ENCODE assay signal across 8 cellular contexts in the genomic region with DNA sequence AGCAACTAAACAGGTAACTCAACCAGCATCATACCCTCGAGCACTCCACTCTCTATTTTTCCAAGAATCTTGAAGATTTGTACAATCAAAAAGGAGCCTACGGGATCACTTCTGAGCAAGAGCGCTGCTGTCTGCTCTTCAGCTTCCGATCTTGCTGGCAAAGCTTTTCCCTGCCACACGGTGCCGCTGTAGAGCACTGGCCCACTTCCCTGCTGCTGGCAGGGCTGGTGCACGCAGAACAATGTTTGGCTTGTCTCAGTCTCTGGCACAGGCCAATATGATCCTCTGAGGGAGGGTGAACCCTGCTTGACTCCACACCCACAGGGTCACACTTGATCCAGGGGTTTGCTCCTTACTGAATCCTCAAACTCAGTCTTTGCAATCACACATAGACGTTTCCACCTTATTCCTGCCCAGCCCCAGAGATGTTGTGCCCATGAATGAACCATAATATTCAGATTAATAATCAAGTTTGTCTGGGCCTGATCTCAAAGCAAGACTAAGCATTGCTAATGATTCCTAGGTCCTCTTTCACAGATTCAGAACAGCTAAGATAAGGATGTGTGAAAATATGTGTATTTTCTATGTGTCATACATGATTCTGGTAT.
A peak's percentile ranks its signal among the peaks of the same experiment; 100 is the strongest.
DNase-seq lines count a peak whose midpoint lies in the region; ATAC-seq and TF ChIP-seq lines count a peak whose summit lies in the region.

No MANE protein-coding gene starts in this region.

- H3K4me1 Mint-ChIP-seq in H9: no peaks in the 10 kb centered on the region
- H3K4me1 Mint-ChIP-seq in activated CD4-positive, alpha-beta T cell treated with anti-CD3 and anti-CD28 coated beads, Interleukin-2, amount 10 ng/mL, durations not matched to agents 24 days and 14 days: peaks cover 5% of the 10 kb centered on the region
- H3K4me1 Mint-ChIP-seq in naive thymus-derived CD4-positive, alpha-beta T cell: peaks cover 0 to 3% (median 0%) of the 10 kb centered on the region in 7 donors

- no peak overlapping the region for H2BK120ac ChIP-seq in H9 (ENCODE audit: low read depth, low read length, poor library complexity, severe bottlenecking)

- no peak overlapping the region for H2AFZ ChIP-seq in H9 (ENCODE audit: low read length)

- no peak overlapping the region for H3K4me3 ChIP-seq in esophagus squamous epithelium
- no peak overlapping the region for H3K4me3 ChIP-seq in naive thymus-derived CD4-positive, alpha-beta T cell (ENCODE audit: low read length)

- DNase-seq in NCI-H2227 (lab: John Stamatoyannopoulos, UW; ENCODE audit: unreplicated experiment) (peak; percentile 16), NCI-H2227 treated with DMSO at 0.1 percent for 48 hours (lab: John Stamatoyannopoulos, UW) (no peak), H9 (peak; percentile 73), M059J (ENCODE audit: low read depth) (peak; percentile 27), esophagus squamous epithelium (lab: John Stamatoyannopoulos, UW) (peak; percentile 1), dedifferentiated amniotic fluid mesenchymal stem cell (ENCODE audit: extremely low spot score) (no peak)
- peak; percentile 79 for DNase-seq in activated CD4-positive, alpha-beta T cell treated with anti-CD3 and anti-CD28 coated beads, Interleukin-2, amount 10 ng/mL, durations not matched to agents 24 days and 14 days
- DNase-seq in naive thymus-derived CD4-positive, alpha-beta T cell: peak in 2 of 9 donors; percentile 17 to 44

- TF ChIP-seq POLR2A in esophagus squamous epithelium (IDR thresholded peaks at IDR 0.05): no peak

- no peak overlapping the region for H3K14ac ChIP-seq in H9 (ENCODE audit: insufficient read depth, low read length)

- H3K56ac ChIP-seq in H9 (ENCODE audit: insufficient read length, low read depth, low read length): no peak overlapping the region

- H3K23ac ChIP-seq in H9 (ENCODE audit: insufficient read length, low read depth, low read length): no peak overlapping the region

- no peaks in the 10 kb centered on the region for H4K20me1 ChIP-seq in H9 (ENCODE audit: control insufficient read depth, insufficient read depth, insufficient read length)

- intact Hi-C loops in activated CD4-positive, alpha-beta T cell treated with anti-CD3 and anti-CD28 coated beads, Interleukin-2, amount 10 ng/mL, durations not matched to agents 24 days and 14 days (cut with micrococcal nuclease): loop anchor here (5.0 to 10.0 kb wide), 2 partner anchors 167 to 795 kb away; no protein-coding TSS in a partner anchor
- intact Hi-C loops in esophagus squamous epithelium (cut with DNase I): loop anchor here (10.0 kb wide), 1 partner anchor 785 kb away; no protein-coding TSS in a partner anchor
- intact Hi-C loops in naive thymus-derived CD4-positive, alpha-beta T cell (cut with micrococcal nuclease): loop anchor here in 1 of 2 donors (1.0 kb wide), 1 partner anchor 794 kb away; no protein-coding TSS in a partner anchor

- no peak overlapping the region for H4K91ac ChIP-seq in H9 (ENCODE audit: insufficient read length, low read depth, low read length)

- no peak overlapping the region for H3K4me3 Mint-ChIP-seq in H9
- H3K4me3 Mint-ChIP-seq in activated CD4-positive, alpha-beta T cell treated with anti-CD3 and anti-CD28 coated beads, Interleukin-2, amount 10 ng/mL, durations not matched to agents 24 days and 14 days: no peak overlapping the region
- no peak overlapping the region for H3K4me3 Mint-ChIP-seq in naive thymus-derived CD4-positive, alpha-beta T cell

- H3T11ph ChIP-seq in H9 (ENCODE audit: low read length): no peak overlapping the region

- peak; percentile 59 for ATAC-seq in naive thymus-derived CD4-positive, alpha-beta T cell

- no peak overlapping the region for H2BK12ac ChIP-seq in H9 (ENCODE audit: insufficient read length, low read depth, low read length)

- H3K27ac ChIP-seq in H9 (ENCODE audit: insufficient read length, low read depth, low read length) (no peak overlapping the region), esophagus squamous epithelium (no peak overlapping the region)
- H3K27ac ChIP-seq in naive thymus-derived CD4-positive, alpha-beta T cell (ENCODE audit: low read depth, low read length): no peak overlapping the region

- CTCF ChIA-PET in naive thymus-derived CD4-positive, alpha-beta T cell (lab: Charles Lee): no interaction called here

- no peak overlapping the region for H2AK5ac ChIP-seq in H9 (ENCODE audit: insufficient read length, low read length)

- H3K9me3 Mint-ChIP-seq in H9: no peaks in the 10 kb centered on the region
- H3K9me3 Mint-ChIP-seq in activated CD4-positive, alpha-beta T cell treated with anti-CD3 and anti-CD28 coated beads, Interleukin-2, amount 10 ng/mL, durations not matched to agents 24 days and 14 days: peaks cover 3% of the 10 kb centered on the region
- peaks cover 0 to 22% (median 5%) of the 10 kb centered on the region in 11 donors for H3K9me3 Mint-ChIP-seq in naive thymus-derived CD4-positive, alpha-beta T cell

- peaks cover 9% of the 10 kb centered on the region for H3K27me3 Mint-ChIP-seq in H9 (ENCODE audit: low read depth)
- H3K27me3 Mint-ChIP-seq in activated CD4-positive, alpha-beta T cell treated with anti-CD3 and anti-CD28 coated beads, Interleukin-2, amount 10 ng/mL, durations not matched to agents 24 days and 14 days: no peaks in the 10 kb centered on the region
- H3K27me3 Mint-ChIP-seq in naive thymus-derived CD4-positive, alpha-beta T cell: peaks cover 4 to 20% (median 18%) of the 10 kb centered on the region in 5 donors

- H2BK15ac ChIP-seq in H9 (ENCODE audit: low read depth, low read length): no peak overlapping the region

- H3K18ac ChIP-seq in H9 (ENCODE audit: insufficient read length, low read depth, low read length): no peak overlapping the region

- H3K9me3 ChIP-seq in H9 (ENCODE audit: control insufficient read depth, low read depth, low read length) (no peaks in the 10 kb centered on the region), esophagus squamous epithelium (no peaks in the 10 kb centered on the region)
- H3K9me3 ChIP-seq in naive thymus-derived CD4-positive, alpha-beta T cell (ENCODE audit: control insufficient read depth in 2 of 3, low read length in 3 of 3): no peaks in the 10 kb centered on the region

- no peaks in the 10 kb centered on the region for H3K79me1 ChIP-seq in H9 (ENCODE audit: insufficient read depth, low read depth, low read length, poor library complexity, severe bottlenecking)

- H3K27ac Mint-ChIP-seq in H9: no peak overlapping the region
- H3K27ac Mint-ChIP-seq in activated CD4-positive, alpha-beta T cell treated with anti-CD3 and anti-CD28 coated beads, Interleukin-2, amount 10 ng/mL, durations not matched to agents 24 days and 14 days: peak overlapping the region; percentile 29
- no peak overlapping the region for H3K27ac Mint-ChIP-seq in naive thymus-derived CD4-positive, alpha-beta T cell

- no peaks in the 10 kb centered on the region for H3K4me1 ChIP-seq in H9 (ENCODE audit: insufficient read depth, low read length)
- H3K4me1 ChIP-seq in esophagus squamous epithelium: peaks cover 0 to 25% (median 6%) of the 10 kb centered on the region in 3 donors
- no peaks in the 10 kb centered on the region for H3K4me1 ChIP-seq in naive thymus-derived CD4-positive, alpha-beta T cell (ENCODE audit: control insufficient read depth in 2 of 2, insufficient read depth in 2 of 2, low read length in 2 of 2)

- no peaks in the 10 kb centered on the region for H3K79me2 ChIP-seq in H9 (ENCODE audit: insufficient read depth, low read length)

- no peak overlapping the region for H4K5ac ChIP-seq in H9 (ENCODE audit: insufficient read length, low read depth, low read length)

- no peaks in the 10 kb centered on the region for H3K23me2 ChIP-seq in H9 (ENCODE audit: insufficient read length, low read depth, low read length, poor library complexity, severe bottlenecking)

- H2BK5ac ChIP-seq in H9 (ENCODE audit: insufficient read length, low read length): no peak overlapping the region

- no CpG with 5 or more reads among the region's 8 CpGs for WGBS in H9 (ENCODE audit: extremely low coverage, insufficient read length, low lambda C conversion rate)
- WGBS in esophagus squamous epithelium, 2 donors: 14 to 18% methylated on average over 8 of the region's 8 CpGs

- TF ChIP-seq CTCF in H9 (conservative IDR thresholded peaks at IDR 0.05): peak; percentile 94
- peak; percentile 39 to 87 (median 77) for TF ChIP-seq CTCF in esophagus squamous epithelium (IDR thresholded peaks at IDR 0.05)

- H3K9ac ChIP-seq in H9 (ENCODE audit: extremely low read depth, insufficient read length, low read length): no peak overlapping the region

- no peaks in the 10 kb centered on the region for H3K36me3 ChIP-seq in esophagus squamous epithelium
- no peaks in the 10 kb centered on the region for H3K36me3 ChIP-seq in naive thymus-derived CD4-positive, alpha-beta T cell (ENCODE audit: control insufficient read depth in 2 of 3, insufficient read depth in 3 of 3, low read length in 3 of 3)

- POLR2A ChIA-PET in naive thymus-derived CD4-positive, alpha-beta T cell (lab: Charles Lee): no interaction called here

- no peak overlapping the region for H3K4me2 ChIP-seq in H9 (ENCODE audit: insufficient read depth, insufficient read length, low read length)

- no peak overlapping the region for H3K4ac ChIP-seq in H9 (ENCODE audit: low read depth, low read length)

- H4K8ac ChIP-seq in H9 (replicated peaks; ENCODE audit: insufficient read length, low read depth, low read length): no peak overlapping the region

- H3K27me3 ChIP-seq in H9 (ENCODE audit: insufficient read depth, low read length) (no peaks in the 10 kb centered on the region), esophagus squamous epithelium (no peaks in the 10 kb centered on the region)
- no peaks in the 10 kb centered on the region for H3K27me3 ChIP-seq in naive thymus-derived CD4-positive, alpha-beta T cell (ENCODE audit: control insufficient read depth in 2 of 2, insufficient read depth in 2 of 2, low read length in 2 of 2)

- H3K36me3 Mint-ChIP-seq in H9 (ENCODE audit: insufficient read depth in 1 of 3, low read depth in 3 of 3): no peaks in the 10 kb centered on the region; a peak in 1 of 7 replicates
- no peaks in the 10 kb centered on the region for H3K36me3 Mint-ChIP-seq in activated CD4-positive, alpha-beta T cell treated with anti-CD3 and anti-CD28 coated beads, Interleukin-2, amount 10 ng/mL, durations not matched to agents 24 days and 14 days (ENCODE audit: low read depth)
- H3K36me3 Mint-ChIP-seq in naive thymus-derived CD4-positive, alpha-beta T cell: peaks cover 0 to 6% (median 0%) of the 10 kb centered on the region in 5 donors

- H2BK20ac ChIP-seq in H9 (ENCODE audit: low read depth, low read length, poor library complexity, severe bottlenecking): no peak overlapping the region

Comparison
In these comparisons a context has a peak if more than half of its experiments do, and no peak if none do; other contexts are left out.
1. DNase-seq: peak in NCI-H2227 (single experiment), H9 (single experiment), M059J (single experiment), activated CD4-positive, alpha-beta T cell treated with anti-CD3 and anti-CD28 coated beads, Interleukin-2, amount 10 ng/mL, durations not matched to agents 24 days and 14 days (single experiment) and esophagus squamous epithelium (single experiment); none in NCI-H2227 treated with DMSO at 0.1 percent for 48 hours (single experiment) and dedifferentiated amniotic fluid mesenchymal stem cell (single experiment).